ENCODE assay signal across 21 cellular contexts in the genomic region with DNA sequence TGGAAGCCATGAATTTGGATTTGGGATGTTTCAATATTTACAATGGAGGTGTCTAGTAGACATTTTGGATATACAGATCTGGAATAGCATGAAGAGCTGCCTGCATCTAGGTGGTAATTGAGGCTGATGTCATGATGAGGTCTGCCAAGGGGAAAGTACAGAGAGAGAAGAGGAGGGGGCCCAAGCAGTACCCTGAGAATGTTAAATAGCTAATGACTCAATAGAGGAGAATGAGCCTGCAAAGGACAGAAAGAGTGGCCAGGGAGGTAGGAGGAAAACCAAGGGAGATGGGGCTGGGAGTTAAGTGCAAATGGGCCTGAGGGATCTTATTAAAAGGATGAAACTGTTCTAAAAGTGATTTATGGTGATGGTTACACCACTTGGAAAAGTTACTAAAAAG.
"Had no signal": no experiment of that assay in that cellular context is flagged by ENCODE, and none has a peak within 500 bp of the region (broad histone marks: within the 10 kb centered on the region; RNA-seq: fewer than 3 reads in every experiment).

No MANE protein-coding gene starts in this region.

- H3K4me3 Mint-ChIP-seq: naive thymus-derived CD4-positive, alpha-beta T cell; nephron; neural progenitor cell; stimulated activated effector memory CD8-positive, alpha-beta T cell treated with anti-CD3 and anti-CD28 coated beads, Interleukin-12 subunit alpha, Interleukin-12 subunit beta, amount 100 ng/mL, for 72 hours; type B pancreatic cell had no signal

- H3K4me1 Mint-ChIP-seq: naive thymus-derived CD4-positive, alpha-beta T cell; nephron; neural progenitor cell; stimulated activated effector memory CD8-positive, alpha-beta T cell treated with anti-CD3 and anti-CD28 coated beads, Interleukin-12 subunit alpha, Interleukin-12 subunit beta, amount 100 ng/mL, for 72 hours had no signal

- H3K27ac Mint-ChIP-seq: naive thymus-derived CD4-positive, alpha-beta T cell; nephron; neural progenitor cell; progenitor cell of endocrine pancreas; stimulated activated effector memory CD8-positive, alpha-beta T cell treated with anti-CD3 and anti-CD28 coated beads, Interleukin-12 subunit alpha, Interleukin-12 subunit beta, amount 100 ng/mL, for 72 hours; type B pancreatic cell had no signal

- DNase-seq: cortex of kidney; foreskin fibroblast; gastrocnemius medialis; head of caudate nucleus; kidney; left cardiac atrium; left lung; mesenchymal stem cell; midbrain; naive thymus-derived CD4-positive, alpha-beta T cell; stimulated activated CD4-positive, alpha-beta T cell treated with anti-CD3 and anti-CD28 coated beads, Interleukin-12 subunit alpha, Interleukin-12 subunit beta, amount 100 ng/mL, for 4 hours; stimulated activated CD4-positive, alpha-beta T cell treated with anti-CD3 and anti-CD28 coated beads, Interleukin-1b, Interleukin-23, amount 100 ng/mL, for 48 hours; stimulated activated CD4-positive, alpha-beta T cell treated with anti-CD3 and anti-CD28 coated beads, Interleukin-4, amount 100 ng/mL, for 24 hours; stimulated activated naive CD4-positive, alpha-beta T cell treated with Interleukin-2 at 50 U/mL for 16 hours; stomach; thyroid gland had no signal

- H3K27me3 Mint-ChIP-seq: progenitor cell of endocrine pancreas, type B pancreatic cell had no signal

- H3K36me3 Mint-ChIP-seq: neural progenitor cell; stimulated activated effector memory CD8-positive, alpha-beta T cell treated with anti-CD3 and anti-CD28 coated beads, Interleukin-12 subunit alpha, Interleukin-12 subunit beta, amount 100 ng/mL, for 72 hours; type B pancreatic cell had no signal
